In the genomic region with DNA sequence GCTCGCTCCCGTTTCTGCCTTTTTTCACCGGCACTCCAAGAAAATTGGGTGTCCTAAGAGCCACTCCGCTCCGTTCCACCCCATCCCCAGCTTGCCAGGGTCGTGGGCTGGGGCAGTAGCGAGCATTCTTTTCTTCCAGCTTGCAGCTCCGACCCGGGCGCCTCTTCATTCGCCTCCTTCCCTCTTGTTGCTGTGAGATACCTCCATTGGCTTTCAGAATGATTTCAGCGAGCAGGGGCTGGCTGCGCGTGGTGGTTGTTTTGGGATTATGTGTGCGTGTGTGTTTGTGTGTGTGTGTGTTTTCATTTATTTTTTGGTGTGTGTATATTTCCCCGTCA, we compare ENCODE assay signal across 12 cellular contexts. TPM values are rescaled to one million over a fixed set of nuclear protein-coding genes. Genes with fewer than 3 reads are reported as not detected.
DNase-seq lines count a peak whose midpoint lies in the region; ATAC-seq, FAIRE-seq and TF ChIP-seq lines count a peak whose summit lies in the region.
"Had no signal": no experiment of that assay in that cellular context is flagged by ENCODE, and none has a peak within 500 bp of the region (broad histone marks: within the 10 kb centered on the region; RNA-seq: fewer than 3 reads in every experiment).

No MANE protein-coding gene starts in this region.

- H3K27me3 ChIP-seq in kidney epithelial cell (ENCODE audit: control insufficient read depth, insufficient read depth, low read length), result no peaks in the 10 kb centered on the region
- peaks cover 99% of the 10 kb centered on the region for H3K27me3 ChIP-seq in suprapubic skin
- peaks cover 100% of the 10 kb centered on the region for H3K27me3 ChIP-seq in H9 (ENCODE audit: insufficient read depth, low read length)

- H3K23me2 ChIP-seq in H9 (ENCODE audit: insufficient read length, low read depth, low read length, poor library complexity, severe bottlenecking), result no peaks in the 10 kb centered on the region

- H3K27me3 Mint-ChIP-seq in activated naive CD4-positive, alpha-beta T cell treated with anti-CD3 and anti-CD28 coated beads, Interleukin-2, amount 50 U/mL, for 24 hours, result peaks cover 53% of the 10 kb centered on the region
- H3K27me3 Mint-ChIP-seq in H9 (ENCODE audit: low read depth), result peaks cover 100% of the 10 kb centered on the region

- no peak overlapping the region for H2AK5ac ChIP-seq in H9 (ENCODE audit: insufficient read length, low read length)

- H3K9me3 Mint-ChIP-seq in activated naive CD4-positive, alpha-beta T cell treated with anti-CD3 and anti-CD28 coated beads, Interleukin-2, amount 50 U/mL, for 24 hours, result no peaks in the 10 kb centered on the region
- H3K9me3 Mint-ChIP-seq in activated naive CD4-positive, alpha-beta T cell treated with anti-CD3 and anti-CD28 coated beads, Interleukin-2, amount 50 U/mL, for 72 hours, result no peaks in the 10 kb centered on the region
- peaks cover 0 to 5% of the 10 kb centered on the region in 2 experiments; a peak in 3 of 5 replicates for H3K9me3 Mint-ChIP-seq in H9

- H2BK120ac ChIP-seq in H9 (ENCODE audit: low read depth, low read length, poor library complexity, severe bottlenecking), result no peak overlapping the region

- FAIRE-seq in GM19239 (lab: Jason Lieb, UNC), result no peak

- peaks cover 6% of the 10 kb centered on the region for H3K4me1 Mint-ChIP-seq in activated naive CD4-positive, alpha-beta T cell treated with anti-CD3 and anti-CD28 coated beads, Interleukin-2, amount 50 U/mL, for 24 hours
- peaks cover 6 to 26% of the 10 kb centered on the region in 2 experiments; a peak in 3 of 4 replicates for H3K4me1 Mint-ChIP-seq in H9

- H3K4me1 ChIP-seq in suprapubic skin (peaks cover 53% of the 10 kb centered on the region), H9 (ENCODE audit: insufficient read depth, low read length) (no peaks in the 10 kb centered on the region)

- H3K9me3 ChIP-seq in suprapubic skin (no peaks in the 10 kb centered on the region), H9 (ENCODE audit: control insufficient read depth, low read depth, low read length) (no peaks in the 10 kb centered on the region)
- H3K9me3 ChIP-seq: spleen had no signal

- no peak overlapping the region for H3K18ac ChIP-seq in H9 (ENCODE audit: insufficient read length, low read depth, low read length)

- no peak overlapping the region for H3T11ph ChIP-seq in H9 (ENCODE audit: low read length)

- no peak for ATAC-seq in activated naive CD4-positive, alpha-beta T cell treated with anti-CD3 and anti-CD28 coated beads, Interleukin-2, amount 50 U/mL, for 72 hours
- ATAC-seq: PC-3 had no signal

- H2BK15ac ChIP-seq in H9 (ENCODE audit: low read depth, low read length), result no peak overlapping the region

- H3K27ac ChIP-seq in suprapubic skin (no peak overlapping the region), H9 (ENCODE audit: insufficient read length, low read depth, low read length) (no peak overlapping the region)
- H3K27ac ChIP-seq: epithelial cell of prostate had no signal

- TF ChIP-seq POLR2A in suprapubic skin (IDR thresholded peaks at IDR 0.05), result no peak

- no peak overlapping the region for H3K4me2 ChIP-seq in H9 (ENCODE audit: insufficient read depth, insufficient read length, low read length)

- peak overlapping the region; percentile 3 for H3K4me3 Mint-ChIP-seq in activated naive CD4-positive, alpha-beta T cell treated with anti-CD3 and anti-CD28 coated beads, Interleukin-2, amount 50 U/mL, for 24 hours
- no peak overlapping the region for H3K4me3 Mint-ChIP-seq in H9

- no peak overlapping the region for H3K23ac ChIP-seq in H9 (ENCODE audit: insufficient read length, low read depth, low read length)

- 22% methylated on average over 16 of the region's 16 CpGs for WGBS in suprapubic skin
- no CpG with 5 or more reads among the region's 16 CpGs for WGBS in H9 (ENCODE audit: extremely low coverage, insufficient read length, low lambda C conversion rate)

- no peak overlapping the region for H3K56ac ChIP-seq in H9 (ENCODE audit: insufficient read length, low read depth, low read length)

- no peak overlapping the region for H2AFZ ChIP-seq in H9 (ENCODE audit: low read length)

- no peak overlapping the region for H4K8ac ChIP-seq in H9 (replicated peaks; ENCODE audit: insufficient read length, low read depth, low read length)

- H4K20me1 ChIP-seq in H9 (ENCODE audit: control insufficient read depth, insufficient read depth, insufficient read length), result peaks cover 2% of the 10 kb centered on the region

- no peak for TF ChIP-seq CTCF in kidney epithelial cell (IDR thresholded peaks at IDR 0.05; ENCODE audit: insufficient read depth, low read length, poor library complexity, severe bottlenecking)
- TF ChIP-seq CTCF in suprapubic skin (IDR thresholded peaks at IDR 0.05), result no peak
- TF ChIP-seq CTCF in H9 (conservative IDR thresholded peaks at IDR 0.05), result no peak

- no peak for DNase-seq in activated naive CD4-positive, alpha-beta T cell treated with anti-CD3 and anti-CD28 coated beads, Interleukin-2, amount 50 U/mL, for 72 hours (ENCODE audit: low spot score in 2 of 2)
- peak; percentile 71 for DNase-seq in NCI-H748 treated with DMSO at 0.1 percent for 48 hours (lab: John Stamatoyannopoulos, UW)
- no peak for DNase-seq in kidney epithelial cell (ENCODE audit: low read depth)
- DNase-seq in suprapubic skin (ENCODE audit: low spot score in 2 of 2), result no peak
- no peak for DNase-seq in H9
- DNase-seq in Ammon's horn (ENCODE audit: low spot score), result no peak
- no peak for DNase-seq in GM19239 (ENCODE audit: insufficient read length, low spot score)
- DNase-seq: NCI-H1417, PC-3, spleen had no signal

- H2BK12ac ChIP-seq in H9 (ENCODE audit: insufficient read length, low read depth, low read length), result no peak overlapping the region

- peaks cover 3% of the 10 kb centered on the region for H3K36me3 Mint-ChIP-seq in activated naive CD4-positive, alpha-beta T cell treated with anti-CD3 and anti-CD28 coated beads, Interleukin-2, amount 50 U/mL, for 24 hours
- peaks cover 8 to 29% of the 10 kb centered on the region in 2 donors for H3K36me3 Mint-ChIP-seq in activated naive CD4-positive, alpha-beta T cell treated with anti-CD3 and anti-CD28 coated beads, Interleukin-2, amount 50 U/mL, for 72 hours
- no peaks in the 10 kb centered on the region; a peak in 1 of 7 replicates for H3K36me3 Mint-ChIP-seq in H9 (ENCODE audit: insufficient read depth in 1 of 3, low read depth in 3 of 3)

- H3K27ac Mint-ChIP-seq in activated naive CD4-positive, alpha-beta T cell treated with anti-CD3 and anti-CD28 coated beads, Interleukin-2, amount 50 U/mL, for 24 hours, result peak overlapping the region; percentile 19
- H3K27ac Mint-ChIP-seq in activated naive CD4-positive, alpha-beta T cell treated with anti-CD3 and anti-CD28 coated beads, Interleukin-2, amount 50 U/mL, for 72 hours, result no peak overlapping the region
- H3K27ac Mint-ChIP-seq in H9, result no peak overlapping the region

- H3K4ac ChIP-seq in H9 (ENCODE audit: low read depth, low read length), result no peak overlapping the region

- H4K5ac ChIP-seq in H9 (ENCODE audit: insufficient read length, low read depth, low read length), result no peak overlapping the region

- no peak overlapping the region for H3K14ac ChIP-seq in H9 (ENCODE audit: insufficient read depth, low read length)

- no peak overlapping the region for H3K9ac ChIP-seq in H9 (ENCODE audit: extremely low read depth, insufficient read length, low read length)

- H3K36me3 ChIP-seq in kidney epithelial cell (ENCODE audit: control insufficient read depth, insufficient read depth, low read length), result no peaks in the 10 kb centered on the region
- H3K36me3 ChIP-seq in suprapubic skin, result peaks cover under 1% of the 10 kb centered on the region
- H3K36me3 ChIP-seq: spleen had no signal

- no peaks in the 10 kb centered on the region for H3K79me2 ChIP-seq in H9 (ENCODE audit: insufficient read depth, low read length)

- TF ChIP-seq EP300 in suprapubic skin (IDR thresholded peaks at IDR 0.05), result no peak

- H3K4me3 ChIP-seq in kidney epithelial cell (ENCODE audit: low read depth, low read length), result peak overlapping the region; percentile 43
- H3K4me3 ChIP-seq in suprapubic skin, result peak overlapping the region; percentile 45

- no peak overlapping the region for H2BK5ac ChIP-seq in H9 (ENCODE audit: insufficient read length, low read length)

- no peak overlapping the region for H2BK20ac ChIP-seq in H9 (ENCODE audit: low read depth, low read length, poor library complexity, severe bottlenecking)

- H4K91ac ChIP-seq in H9 (ENCODE audit: insufficient read length, low read depth, low read length), result no peak overlapping the region

- H3K79me1 ChIP-seq in H9 (ENCODE audit: insufficient read depth, low read depth, low read length, poor library complexity, severe bottlenecking), result no peaks in the 10 kb centered on the region

RNA-seq across cellular contexts. Expression of gene HOXD3, which starts 1.2 kb away (rescaled TPM):
- not detected for total RNA-seq in activated naive CD4-positive, alpha-beta T cell treated with anti-CD3 and anti-CD28 coated beads, Interleukin-2, amount 50 U/mL, for 72 hours
- total RNA-seq in kidney epithelial cell (5.4 and 9.2 TPM in 2 replicates), suprapubic skin (1 to 10 TPM in 2 of 4 donors, under 1 TPM in 2; 0.49 to 3.5 (median 1.5) TPM), H9 (2021) (not detected in 2 replicates)

RNA-seq across cellular contexts. Expression of gene HOXD4, which starts 6.9 kb away (rescaled TPM):
- not detected for total RNA-seq in activated naive CD4-positive, alpha-beta T cell treated with anti-CD3 and anti-CD28 coated beads, Interleukin-2, amount 50 U/mL, for 72 hours
- 5.4 and 13.8 TPM in 2 replicates for total RNA-seq in kidney epithelial cell
- 1 to 10 TPM in 2 of 4 donors, not detected in 2; 1.9 to 3.1 TPM for total RNA-seq in suprapubic skin
- not detected in 2 replicates for total RNA-seq in H9 (2021)

RNA-seq across cellular contexts. Expression of gene HOXD8, which starts 28.8 kb away (rescaled TPM):
- total RNA-seq in activated naive CD4-positive, alpha-beta T cell treated with anti-CD3 and anti-CD28 coated beads, Interleukin-2, amount 50 U/mL, for 72 hours, result not detected
- 18.1 and 22.5 TPM in 2 replicates for total RNA-seq in kidney epithelial cell
- 1 to 10 TPM; 1.4 to 6.0 (median 2.6) TPM for total RNA-seq in suprapubic skin
- total RNA-seq in H9 (2021), result not detected in 2 replicates

RNA-seq across cellular contexts. Expression of gene HOXD1, which starts 30.2 kb away (rescaled TPM):
- total RNA-seq in activated naive CD4-positive, alpha-beta T cell treated with anti-CD3 and anti-CD28 coated beads, Interleukin-2, amount 50 U/mL, for 72 hours, result not detected
- total RNA-seq in kidney epithelial cell (9.8 and 11.1 TPM in 2 replicates), suprapubic skin (under 1 TPM in 2 of 4 donors, not detected in 2; 0.85 to 0.89 TPM), H9 (2021) (not detected in 2 replicates)
- total RNA-seq: PC-3 had no signal

RNA-seq across cellular contexts. Expression of gene HOXD9, which starts 35.8 kb away (rescaled TPM):
- total RNA-seq in activated naive CD4-positive, alpha-beta T cell treated with anti-CD3 and anti-CD28 coated beads, Interleukin-2, amount 50 U/mL, for 72 hours, result not detected
- 11.6 and 12.2 TPM in 2 replicates for total RNA-seq in kidney epithelial cell
- total RNA-seq in suprapubic skin, result 1 to 10 TPM in 2 of 4 donors, under 1 TPM in 1, not detected in 1; 0.26 to 3.1 (median 2.6) TPM
- total RNA-seq in H9 (2021), result not detected in 2 replicates
- total RNA-seq: PC-3 had no signal
